Comparison of ENCODE assay signal across 9 cellular contexts in genomic region chr14:72049462-72049861, GRCh38.
DNase-seq lines count a peak whose midpoint lies in the region; ATAC-seq and TF ChIP-seq lines count a peak whose summit lies in the region.
"Had no signal": no experiment of that assay in that cellular context is flagged by ENCODE, and none has a peak within 500 bp of the region (broad histone marks: within the 10 kb centered on the region; RNA-seq: fewer than 3 reads in every experiment).

No MANE protein-coding gene starts in this region.

- no peak overlapping the region for H3K27ac ChIP-seq in RWPE1

- no peak for TF ChIP-seq CTCF in RWPE1 (conservative IDR thresholded peaks at IDR 0.05; ENCODE audit: low read depth)

- CTCF ChIA-PET in RWPE1 (lab: Yijun Ruan, JAX): interaction anchor here (0.7 kb wide), 1 partner anchor 194 kb away, joined by 3 read pairs; no protein-coding TSS in a partner anchor

- POLR2A ChIA-PET in RWPE1 (lab: Yijun Ruan, JAX; ENCODE audit: low non-redundant PET): no interaction called here

- ATAC-seq in GM18867 (IDR thresholded peaks at IDR 0.05; ENCODE audit: unreplicated experiment): peak; percentile 45
- no peak for ATAC-seq in HG03139 (IDR thresholded peaks at IDR 0.05; ENCODE audit: unreplicated experiment)

- DNase-seq in SIG-M5 treated with dmso at 0.1 percent for 504 hours (lab: John Stamatoyannopoulos, UW; ENCODE audit: unreplicated experiment) (peak; percentile 3), SIG-M5 (lab: John Stamatoyannopoulos, UW) (no peak), RWPE1 (ENCODE audit: low spot score) (peak; percentile 22), NCI-H1105 (lab: John Stamatoyannopoulos, UW) (no peak), NCI-H2029 (lab: John Stamatoyannopoulos, UW) (no peak)
- peak; percentile 28 to 43 for DNase-seq in stimulated activated CD4-positive, alpha-beta T cell treated with anti-CD3 and anti-CD28 coated beads, Interleukin-15, amount 100 ng/mL, for 48 hours (ENCODE audit: low read depth in 2 of 2)
- DNase-seq: Right ventricle myocardium superior had no signal

Comparison
In these comparisons a context has a peak if more than half of its experiments do, and no peak if none do; other contexts are left out.
1. DNase-seq: peak in SIG-M5 treated with dmso at 0.1 percent for 504 hours (single experiment), RWPE1 (single experiment) and stimulated activated CD4-positive, alpha-beta T cell treated with anti-CD3 and anti-CD28 coated beads, Interleukin-15, amount 100 ng/mL, for 48 hours (2 of 2); none in SIG-M5 (single experiment), NCI-H1105 (single experiment) and NCI-H2029 (single experiment).